Comparison of ENCODE assay signal across 17 cellular contexts in genomic region chr19:33039815-33040214, GRCh38. TPM values are rescaled to one million over a fixed set of nuclear protein-coding genes. Genes with fewer than 3 reads are reported as not detected.
DNase-seq lines count a peak whose midpoint lies in the region; ATAC-seq, FAIRE-seq and TF ChIP-seq lines count a peak whose summit lies in the region.
"Had no signal": no experiment of that assay in that cellular context is flagged by ENCODE, and none has a peak within 500 bp of the region (broad histone marks: within the 10 kb centered on the region; RNA-seq: fewer than 3 reads in every experiment).

No MANE protein-coding gene starts in this region.

- H3K27ac ChIP-seq in HCT116 (ENCODE audit: low read depth, low read length) (peak overlapping the region; percentile 99), WERI-Rb-1 (peak overlapping the region; percentile 80), HepG2 (ENCODE audit: extremely low read length, insufficient read depth, low read length) (peak overlapping the region; percentile 100), A673 (ENCODE audit: low read depth, low read length, poor library complexity, severe bottlenecking) (no peak overlapping the region), spleen (no peak overlapping the region)
- H3K27ac ChIP-seq: SJCRH30 had no signal

- H3K27me3 ChIP-seq in HCT116 (ENCODE audit: insufficient read depth, low read length) (no peaks in the 10 kb centered on the region), WERI-Rb-1 (ENCODE audit: insufficient read depth, low read depth, severe bottlenecking) (no peaks in the 10 kb centered on the region), HepG2 (ENCODE audit: control insufficient read depth in 1 of 2, insufficient read depth in 2 of 2, low read length in 2 of 2) (no peaks in the 10 kb centered on the region), A673 (replicated peaks; ENCODE audit: insufficient read depth, low read depth, low read length, poor library complexity) (no peaks in the 10 kb centered on the region), spleen (replicated peaks in 1 of 7) (no peaks in the 10 kb centered on the region)
- H3K27me3 ChIP-seq: SJCRH30 had no signal

- ATAC-seq in HCT116 = no peak
- no peak for ATAC-seq in HepG2

- H3K4me2 ChIP-seq in HCT116 (ENCODE audit: low read length) = 0 out of 2 replicates have a peak overlapping the region, but pooled peaks have one; percentile 67
- peak overlapping the region; percentile 20; the same call in 1 of the 2 replicates for H3K4me2 ChIP-seq in HepG2 (ENCODE audit: low read depth, low read length)

- TF ChIP-seq CTCF in HCT116 (IDR thresholded peaks at IDR 0.05 in 2 of 3, conservative IDR thresholded peaks at IDR 0.05 in 1 of 3; ENCODE audit: borderline replicate concordance in 1 of 3, insufficient read depth in 1 of 3, low read depth in 2 of 3, low read length in 2 of 3) (no peak), WERI-Rb-1 (IDR thresholded peaks at IDR 0.05; ENCODE audit: low read depth, low read length) (no peak), HepG2 (CRISPR knock-in tag; IDR thresholded peaks at IDR 0.05) (no peak), progenitor cell of endocrine pancreas (IDR thresholded peaks at IDR 0.05; ENCODE audit: unreplicated experiment) (no peak), A673 (conservative IDR thresholded peaks at IDR 0.05; ENCODE audit: low read depth, low read length) (no peak), spleen (IDR thresholded peaks at IDR 0.05 in 8 of 11, conservative IDR thresholded peaks at IDR 0.05 in 3 of 11) (no peak)

- H2AFZ ChIP-seq in HCT116 (ENCODE audit: low read depth, low read length, poor library complexity, severe bottlenecking) (no peak overlapping the region), HepG2 (ENCODE audit: low read length) (no peak overlapping the region)

- RAD21 ChIA-PET in HCT116 (lab: Charles Lee; ENCODE audit: low non-redundant PET in 1 of 2, low total read pairs in 2 of 2, uncharacterized antibody in 2 of 2, unreplicated experiment in 2 of 2) = no interaction called here

- no TSS peak for BruUV-seq in HCT116 (replicated peaks; lab: Mats Ljungman, UMichigan)
- no TSS peak for BruUV-seq in HepG2 (replicated peaks; lab: Mats Ljungman, UMichigan)
- BruUV-seq in A673 (replicated peaks; lab: Mats Ljungman, UMichigan) = no TSS peak

- TF ChIP-seq POLR2A in HCT116 (IDR thresholded peaks at IDR 0.05; ENCODE audit: borderline replicate concordance, extremely low read depth, insufficient read depth, insufficient read length) = no peak
- no peak for TF ChIP-seq POLR2A in HepG2 (IDR thresholded peaks at IDR 0.05; ENCODE audit: insufficient read depth in 1 of 2, low read depth in 2 of 2, low read length in 2 of 2)
- TF ChIP-seq POLR2A in spleen (IDR thresholded peaks at IDR 0.05) = no peak

- H3K9ac ChIP-seq in HCT116 (ENCODE audit: low read length) (peak overlapping the region; percentile 58; the same call in 1 of the 2 replicates), HepG2 (ENCODE audit: insufficient read depth, low read depth, low read length) (peak overlapping the region; percentile 95)

- H3K36me3 Mint-ChIP-seq in progenitor cell of endocrine pancreas (ENCODE audit: insufficient read depth) = peaks cover 28% of the 10 kb centered on the region
- H3K36me3 Mint-ChIP-seq: CD4-positive, CD25-positive, alpha-beta regulatory T cell had no signal

- peaks cover 83% of the 10 kb centered on the region for H3K79me2 ChIP-seq in HCT116 (ENCODE audit: insufficient read depth, low read length)
- H3K79me2 ChIP-seq in HepG2 (ENCODE audit: insufficient read depth, low read length) = peaks cover 61% of the 10 kb centered on the region

- no peak for TF ChIP-seq EP300 in HepG2 (IDR thresholded peaks at IDR 0.05; ENCODE audit: low read depth in 2 of 2, low read length in 2 of 2)
- TF ChIP-seq EP300 in HepG2 (CRISPR knock-in tag; IDR thresholded peaks at IDR 0.05; ENCODE audit: borderline replicate concordance) = no peak

- no peaks in the 10 kb centered on the region for H3K9me2 ChIP-seq in HCT116 (ENCODE audit: insufficient read depth)

- POLR2A ChIA-PET in HCT116 (lab: Charles Lee) (interaction anchor here (1.1 kb wide), 1 partner anchor 16 kb away, joined by 4 read pairs; no protein-coding TSS in a partner anchor), HepG2 (lab: Yijun Ruan, JAX) (interaction anchor here (1.3 to 6.2 kb wide), 6 partner anchors 9 to 61 kb away, joined by 3 to 53 read pairs (median 9); no protein-coding TSS in a partner anchor), A673 (lab: Charles Lee; ENCODE audit: low non-redundant PET) (no interaction called here)

- H3K4me1 Mint-ChIP-seq in progenitor cell of endocrine pancreas (ENCODE audit: low read depth) = peaks cover 27% of the 10 kb centered on the region

- WGBS in HepG2 (ENCODE audit: low lambda C conversion rate) = 69% methylated on average over 1 of the region's 1 CpG
- 86 to 92% (median 89%) methylated on average over 1 of the region's 1 CpG for WGBS in spleen, 5 donors

- CTCF ChIA-PET in HCT116 (lab: Charles Lee) = no interaction called here
- CTCF ChIA-PET in HepG2 (lab: Yijun Ruan, JAX; ENCODE audit: low intra/inter-chr PET ratio, low total read pairs) = no interaction called here
- CTCF ChIA-PET in A673 (lab: Charles Lee) = no interaction called here

- TF ChIP-seq RAD21 in HCT116 (IDR thresholded peaks at IDR 0.05; ENCODE audit: low read depth) (no peak), HepG2 (CRISPR knock-in tag; IDR thresholded peaks at IDR 0.05) (no peak)

- no peak overlapping the region for H3K4me3 Mint-ChIP-seq in progenitor cell of endocrine pancreas (ENCODE audit: low read depth)
- H3K4me3 Mint-ChIP-seq: B cell; CD4-positive, CD25-positive, alpha-beta regulatory T cell; HFFc6 had no signal

- no peaks in the 10 kb centered on the region for H3K27me3 Mint-ChIP-seq in progenitor cell of endocrine pancreas
- H3K27me3 Mint-ChIP-seq: B cell had no signal

- H3K9me3 ChIP-seq in HCT116 (ENCODE audit: control insufficient read depth in 1 of 2, insufficient read depth in 1 of 2, low read depth in 1 of 2, low read length in 2 of 2) (no peaks in the 10 kb centered on the region), WERI-Rb-1 (ENCODE audit: severe bottlenecking) (no peaks in the 10 kb centered on the region), HepG2 (ENCODE audit: low read length) (no peaks in the 10 kb centered on the region), A673 (ENCODE audit: low read depth, low read length, poor library complexity, severe bottlenecking) (no peaks in the 10 kb centered on the region), spleen (no peaks in the 10 kb centered on the region)
- H3K9me3 ChIP-seq: SJCRH30 had no signal

- no peak for FAIRE-seq in HepG2 (lab: Jason Lieb, UNC)

- in situ Hi-C loops in HepG2 (cut with HindIII; ENCODE audit: extremely low pct_ligation_motif_present, low pct_unique_long_range_greater_than_20kb) = no loop called here

- H3K4me1 ChIP-seq in HCT116 (ENCODE audit: control insufficient read depth in 1 of 2, insufficient read depth in 2 of 2, low read length in 2 of 2) = peaks cover 58 to 68% of the 10 kb centered on the region in 2 experiments
- peaks cover 74% of the 10 kb centered on the region for H3K4me1 ChIP-seq in HepG2 (ENCODE audit: insufficient read depth, low read length)
- H3K4me1 ChIP-seq in A673 (ENCODE audit: insufficient read depth, low read length, poor library complexity, severe bottlenecking) = no peaks in the 10 kb centered on the region
- H3K4me1 ChIP-seq in spleen = no peaks in the 10 kb centered on the region
- H3K4me1 ChIP-seq: SJCRH30 had no signal

- H3K36me3 ChIP-seq in HCT116 (ENCODE audit: control insufficient read depth in 1 of 2, insufficient read depth in 2 of 2, low read length in 2 of 2) (peaks cover 0 to 11% of the 10 kb centered on the region in 2 experiments; a peak in 2 of 4 replicates), WERI-Rb-1 (peaks cover 32% of the 10 kb centered on the region), HepG2 (replicated peaks in 1 of 2; ENCODE audit: control insufficient read depth in 1 of 2, insufficient read depth in 2 of 2, low read length in 2 of 2) (peaks cover 4 to 15% of the 10 kb centered on the region in 2 experiments; a peak in 3 of 5 replicates), A673 (ENCODE audit: insufficient read depth, low read length, poor library complexity, severe bottlenecking) (no peaks in the 10 kb centered on the region), spleen (no peaks in the 10 kb centered on the region)
- H3K36me3 ChIP-seq: SJCRH30 had no signal

- intact Hi-C loops in HCT116 (cut with micrococcal nuclease) (no loop called here), HepG2 (cut with micrococcal nuclease; ENCODE audit: unreplicated experiment) (no loop called here), A673 (cut with micrococcal nuclease; ENCODE audit: unreplicated experiment) (no loop called here), spleen (cut with DNase I; ENCODE audit: low total_unique reads) (no loop called here)

- H4K20me1 ChIP-seq in HCT116 (ENCODE audit: insufficient read depth) = no peaks in the 10 kb centered on the region
- no peaks in the 10 kb centered on the region for H4K20me1 ChIP-seq in HepG2 (ENCODE audit: insufficient read depth, low read length)

- no peak for DNase-seq in HCT116 (ENCODE audit: low read depth, low spot score)
- DNase-seq in WERI-Rb-1 = no peak
- no peak for DNase-seq in HepG2 (ENCODE audit: low spot score)
- no peak for DNase-seq in progenitor cell of endocrine pancreas (ENCODE audit: low spot score, unreplicated experiment)
- DNase-seq in A673 (ENCODE audit: low spot score) = no peak
- DNase-seq in spleen = no peak
- DNase-seq in activated CD4-positive, CD25-positive, alpha-beta regulatory T cell treated with anti-CD3 and anti-CD28 coated beads, Interleukin-2, amount 50 U/mL, for 72 hours = no peak
- no peak for DNase-seq in NCI-H1092 (lab: John Stamatoyannopoulos, UW)
- DNase-seq: CD4-positive, CD25-positive, alpha-beta regulatory T cell; HFFc6; Karpas-422; NCI-H1417 treated with DMSO at 0.1 percent for 48 hours; NCI-H1930; NCI-H526 treated with DMSO at 0.1 percent for 48 hours; RPMI8226; SJCRH30 had no signal

- H3K27ac Mint-ChIP-seq in progenitor cell of endocrine pancreas = peak overlapping the region; percentile 94
- H3K27ac Mint-ChIP-seq: B cell, HFFc6 had no signal

- no peaks in the 10 kb centered on the region for H3K9me3 Mint-ChIP-seq in progenitor cell of endocrine pancreas (ENCODE audit: low read depth)
- H3K9me3 Mint-ChIP-seq: CD4-positive, CD25-positive, alpha-beta regulatory T cell; HFFc6 had no signal

- H3K4me3 ChIP-seq in HCT116 (replicated peaks in 1 of 2; ENCODE audit: low read depth in 1 of 2, low read length in 2 of 2) (no peak overlapping the region), WERI-Rb-1 (ENCODE audit: low read depth, low read length) (no peak overlapping the region), HepG2 (replicated peaks in 1 of 3; ENCODE audit: insufficient read depth in 1 of 3, low read depth in 2 of 3, low read length in 3 of 3) (no peak overlapping the region), A673 (ENCODE audit: low read depth, low read length, poor library complexity, severe bottlenecking) (no peak overlapping the region), spleen (no peak overlapping the region)
- H3K4me3 ChIP-seq: SJCRH30 had no signal

RNA-seq across cellular contexts. Expression of gene RHPN2, which starts 24.9 kb away (rescaled TPM):
- 33.3 TPM for total RNA-seq in HCT116 (2021; ENCODE audit: unreplicated experiment)
- 38.8 and 41.5 TPM in 2 replicates for polyA plus RNA-seq in HCT116 (2012)
- 20.3 and 21.6 TPM in 2 replicates for total RNA-seq in HepG2 (2016; rRNA removed; fragmentation: Illumina TruSeq; extraction: Trizol)
- 2.9 and 3.0 TPM in 2 replicates for total RNA-seq in HepG2 (2016; cell fraction: cytosol; rRNA removed; fragmentation: Illumina TruSeq; extraction: Trizol; ENCODE audit: low read depth)
- 17.5 and 20.5 TPM in 2 replicates for total RNA-seq in HepG2 (2016; cell fraction: insoluble cytoplasmic fraction; rRNA removed; fragmentation: Illumina TruSeq; extraction: Trizol)
- 6.8 and 7.0 TPM in 2 replicates for total RNA-seq in HepG2 (2016; cell fraction: membrane; rRNA removed; fragmentation: Illumina TruSeq; extraction: Trizol)
- 12.4 and 14.1 TPM in 2 replicates for total RNA-seq in HepG2 (2016; cell fraction: nucleus; rRNA removed; fragmentation: Illumina TruSeq; extraction: Trizol)
- 46.6 and 48.0 TPM in 2 replicates for polyA plus RNA-seq in HepG2 (2011; rRNA removed)
- 45.4 and 46.7 TPM in 2 replicates for polyA plus RNA-seq in HepG2 (2011; cell fraction: cytosol; rRNA removed)
- polyA plus RNA-seq in HepG2 (2011; cell fraction: nucleus; rRNA removed) = 28.4 and 30.4 TPM in 2 replicates
- 35.2 and 42.3 TPM in 2 replicates for polyA plus RNA-seq in HepG2 (2012)
- 0.79 and 0.82 TPM in 2 replicates for polyA plus RNA-seq in HepG2 (2016; cell fraction: cytosol; fragmentation: Illumina TruSeq; extraction: Trizol; ENCODE audit: low read depth)
- polyA plus RNA-seq in HepG2 (2016; cell fraction: insoluble cytoplasmic fraction; fragmentation: Illumina TruSeq; extraction: Trizol; ENCODE audit: low read depth) = 20.4 and 24.3 TPM in 2 replicates
- polyA plus RNA-seq in HepG2 (2016; cell fraction: membrane; fragmentation: Illumina TruSeq; extraction: Trizol; ENCODE audit: low read depth) = 2.7 and 3.3 TPM in 2 replicates
- polyA plus RNA-seq in HepG2 (2016; cell fraction: nucleus; fragmentation: Illumina TruSeq; extraction: Trizol; ENCODE audit: insufficient read depth, low read depth) = 17.9 and 19.2 TPM in 2 replicates
- polyA minus RNA-seq in HepG2 (2011; rRNA and poly(A)+ RNA removed; ENCODE audit: low replicate concordance) = 40.5 and 85.7 TPM in 2 replicates
- 49.3 and 53.6 TPM in 2 replicates for polyA minus RNA-seq in HepG2 (2011; cell fraction: cytosol; rRNA and poly(A)+ RNA removed)
- 29.4 and 36.8 TPM in 2 replicates for polyA minus RNA-seq in HepG2 (2011; cell fraction: nucleus; rRNA and poly(A)+ RNA removed)
- total RNA-seq in progenitor cell of endocrine pancreas = 33.9 and 40.2 TPM in 2 replicates
- total RNA-seq in A673 (2021) = 10.5 and 12.1 TPM in 2 replicates
- 1 to 10 TPM; 1.4 to 5.3 (median 3.5) TPM for total RNA-seq in spleen
- 1 to 10 TPM; 1.2 to 3.0 (median 1.3) TPM for polyA plus RNA-seq in spleen

RNA-seq across cellular contexts. Expression of gene GPATCH1, which starts 41.2 kb away (rescaled TPM):
- total RNA-seq in HCT116 (2021; ENCODE audit: unreplicated experiment) (7.8 TPM), HepG2 (2016; rRNA removed; fragmentation: Illumina TruSeq; extraction: Trizol) (6.8 and 8.8 TPM in 2 replicates), progenitor cell of endocrine pancreas (13.4 and 15.6 TPM in 2 replicates), A673 (2021) (12.4 and 16.6 TPM in 2 replicates), spleen (10 to 100 TPM in 4 of 7 donors, 1 to 10 TPM in 3; 7.6 to 12.7 (median 11.3) TPM)
- polyA plus RNA-seq in HCT116 (2012) = 4.5 and 5.2 TPM in 2 replicates
- 3.5 and 3.6 TPM in 2 replicates for total RNA-seq in HepG2 (2016; cell fraction: cytosol; rRNA removed; fragmentation: Illumina TruSeq; extraction: Trizol; ENCODE audit: low read depth)
- total RNA-seq in HepG2 (2016; cell fraction: insoluble cytoplasmic fraction; rRNA removed; fragmentation: Illumina TruSeq; extraction: Trizol) = 6.7 and 8.0 TPM in 2 replicates
- 3.0 and 3.3 TPM in 2 replicates for total RNA-seq in HepG2 (2016; cell fraction: membrane; rRNA removed; fragmentation: Illumina TruSeq; extraction: Trizol)
- total RNA-seq in HepG2 (2016; cell fraction: nucleus; rRNA removed; fragmentation: Illumina TruSeq; extraction: Trizol) = 8.0 and 9.4 TPM in 2 replicates
- polyA plus RNA-seq in HepG2 (2011; rRNA removed) (6.4 and 6.9 TPM in 2 replicates), spleen (1 to 10 TPM; 3.9 to 5.3 (median 4.1) TPM)
- polyA plus RNA-seq in HepG2 (2011; cell fraction: cytosol; rRNA removed) = 4.7 and 4.9 TPM in 2 replicates
- 6.1 and 8.1 TPM in 2 replicates for polyA plus RNA-seq in HepG2 (2011; cell fraction: nucleus; rRNA removed)
- polyA plus RNA-seq in HepG2 (2012) = 5.3 and 5.8 TPM in 2 replicates
- 0.41 and 0.49 TPM in 2 replicates for polyA plus RNA-seq in HepG2 (2016; cell fraction: cytosol; fragmentation: Illumina TruSeq; extraction: Trizol; ENCODE audit: low read depth)
- 9.9 and 11.1 TPM in 2 replicates for polyA plus RNA-seq in HepG2 (2016; cell fraction: insoluble cytoplasmic fraction; fragmentation: Illumina TruSeq; extraction: Trizol; ENCODE audit: low read depth)
- polyA plus RNA-seq in HepG2 (2016; cell fraction: membrane; fragmentation: Illumina TruSeq; extraction: Trizol; ENCODE audit: low read depth) = 1.2 and 1.4 TPM in 2 replicates
- 12.3 and 13.0 TPM in 2 replicates for polyA plus RNA-seq in HepG2 (2016; cell fraction: nucleus; fragmentation: Illumina TruSeq; extraction: Trizol; ENCODE audit: insufficient read depth, low read depth)
- polyA minus RNA-seq in HepG2 (2011; rRNA and poly(A)+ RNA removed; ENCODE audit: low replicate concordance) = 8.9 and 26.0 TPM in 2 replicates
- 4.7 and 6.5 TPM in 2 replicates for polyA minus RNA-seq in HepG2 (2011; cell fraction: cytosol; rRNA and poly(A)+ RNA removed)
- polyA minus RNA-seq in HepG2 (2011; cell fraction: nucleus; rRNA and poly(A)+ RNA removed) = 10.9 and 12.7 TPM in 2 replicates

Comparison
In these comparisons a context has a peak if more than half of its experiments do, and no peak if none do; other contexts are left out.
1. H3K27ac ChIP-seq: peak in HCT116 (single experiment), WERI-Rb-1 (single experiment) and HepG2 (single experiment); none in A673 (single experiment) and spleen (0 of 8).